Comparison of ENCODE assay signal across 1 cellular context in the genomic region with DNA sequence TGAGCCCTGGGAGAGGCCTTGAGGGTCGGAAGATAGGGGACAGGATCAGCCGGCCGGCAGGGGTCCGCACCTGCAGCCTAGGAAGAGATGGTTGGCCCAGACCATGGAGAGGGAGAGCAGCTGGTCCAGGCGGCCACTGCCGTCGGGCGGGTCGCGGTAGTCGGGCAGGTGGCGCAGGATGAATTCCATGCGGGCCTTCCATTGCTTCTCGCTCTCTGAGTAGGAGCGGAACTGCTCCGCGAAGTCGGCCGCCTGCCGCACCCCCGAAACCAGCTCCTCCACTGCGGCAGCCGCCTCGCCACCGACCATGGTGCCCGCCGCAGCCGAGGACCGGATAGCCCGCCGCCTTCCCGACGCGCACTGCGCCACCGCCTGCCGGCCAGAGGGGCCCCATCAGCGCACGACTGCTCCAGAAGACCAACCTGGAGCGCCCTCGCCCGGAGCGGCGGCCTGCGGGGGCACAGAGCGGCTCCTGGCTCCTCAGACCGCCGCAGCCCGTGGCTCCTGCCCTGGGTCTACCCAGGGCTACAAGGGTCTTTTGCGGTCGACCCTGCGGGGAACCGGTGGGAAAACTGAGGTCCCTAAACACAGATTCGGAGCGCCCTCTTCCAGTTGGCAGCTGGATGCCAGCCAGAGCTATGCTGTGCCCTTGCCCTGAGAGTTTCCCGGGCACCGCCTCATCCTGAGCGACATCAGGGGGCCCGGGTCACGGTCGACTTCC.
TF ChIP-seq lines count a peak whose summit lies in the region.

A gene with protein sequence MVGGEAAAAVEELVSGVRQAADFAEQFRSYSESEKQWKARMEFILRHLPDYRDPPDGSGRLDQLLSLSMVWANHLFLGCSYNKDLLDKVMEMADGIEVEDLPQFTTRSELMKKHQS (minus strand): TSS at position 336 of the 721 bp plus-strand sequence. CDS start 27 bp downstream, at position 309.

TF ChIP-seq in HepG2, 621 proteins besides CTCF, POLR2A, EP300 and RAD21 (continued from another document and continues in another):
- TF ChIP-seq ZNF207 (IDR thresholded peaks at IDR 0.05; ENCODE audit: borderline replicate concordance), result no peak
- 0 out of 2 replicates have a peak, but pooled peaks have one; percentile 11 for TF ChIP-seq ZBTB21 (CRISPR knock-in tag; IDR thresholded peaks at IDR 0.05)
- TF ChIP-seq, protein P1, sequence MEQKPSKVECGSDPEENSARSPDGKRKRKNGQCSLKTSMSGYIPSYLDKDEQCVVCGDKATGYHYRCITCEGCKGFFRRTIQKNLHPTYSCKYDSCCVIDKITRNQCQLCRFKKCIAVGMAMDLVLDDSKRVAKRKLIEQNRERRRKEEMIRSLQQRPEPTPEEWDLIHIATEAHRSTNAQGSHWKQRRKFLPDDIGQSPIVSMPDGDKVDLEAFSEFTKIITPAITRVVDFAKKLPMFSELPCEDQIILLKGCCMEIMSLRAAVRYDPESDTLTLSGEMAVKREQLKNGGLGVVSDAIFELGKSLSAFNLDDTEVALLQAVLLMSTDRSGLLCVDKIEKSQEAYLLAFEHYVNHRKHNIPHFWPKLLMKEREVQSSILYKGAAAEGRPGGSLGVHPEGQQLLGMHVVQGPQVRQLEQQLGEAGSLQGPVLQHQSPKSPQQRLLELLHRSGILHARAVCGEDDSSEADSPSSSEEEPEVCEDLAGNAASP (CRISPR knock-in tag; IDR thresholded peaks at IDR 0.05; ENCODE audit: borderline replicate concordance), result 0 out of 2 replicates have a peak, but pooled peaks have one; percentile 67
- peak; percentile 96 for TF ChIP-seq ZNF776 (CRISPR knock-in tag; IDR thresholded peaks at IDR 0.05)
- TF ChIP-seq CHD4 (IDR thresholded peaks at IDR 0.05; ENCODE audit: borderline replicate concordance, low read length), result no peak
- TF ChIP-seq, protein P2, sequence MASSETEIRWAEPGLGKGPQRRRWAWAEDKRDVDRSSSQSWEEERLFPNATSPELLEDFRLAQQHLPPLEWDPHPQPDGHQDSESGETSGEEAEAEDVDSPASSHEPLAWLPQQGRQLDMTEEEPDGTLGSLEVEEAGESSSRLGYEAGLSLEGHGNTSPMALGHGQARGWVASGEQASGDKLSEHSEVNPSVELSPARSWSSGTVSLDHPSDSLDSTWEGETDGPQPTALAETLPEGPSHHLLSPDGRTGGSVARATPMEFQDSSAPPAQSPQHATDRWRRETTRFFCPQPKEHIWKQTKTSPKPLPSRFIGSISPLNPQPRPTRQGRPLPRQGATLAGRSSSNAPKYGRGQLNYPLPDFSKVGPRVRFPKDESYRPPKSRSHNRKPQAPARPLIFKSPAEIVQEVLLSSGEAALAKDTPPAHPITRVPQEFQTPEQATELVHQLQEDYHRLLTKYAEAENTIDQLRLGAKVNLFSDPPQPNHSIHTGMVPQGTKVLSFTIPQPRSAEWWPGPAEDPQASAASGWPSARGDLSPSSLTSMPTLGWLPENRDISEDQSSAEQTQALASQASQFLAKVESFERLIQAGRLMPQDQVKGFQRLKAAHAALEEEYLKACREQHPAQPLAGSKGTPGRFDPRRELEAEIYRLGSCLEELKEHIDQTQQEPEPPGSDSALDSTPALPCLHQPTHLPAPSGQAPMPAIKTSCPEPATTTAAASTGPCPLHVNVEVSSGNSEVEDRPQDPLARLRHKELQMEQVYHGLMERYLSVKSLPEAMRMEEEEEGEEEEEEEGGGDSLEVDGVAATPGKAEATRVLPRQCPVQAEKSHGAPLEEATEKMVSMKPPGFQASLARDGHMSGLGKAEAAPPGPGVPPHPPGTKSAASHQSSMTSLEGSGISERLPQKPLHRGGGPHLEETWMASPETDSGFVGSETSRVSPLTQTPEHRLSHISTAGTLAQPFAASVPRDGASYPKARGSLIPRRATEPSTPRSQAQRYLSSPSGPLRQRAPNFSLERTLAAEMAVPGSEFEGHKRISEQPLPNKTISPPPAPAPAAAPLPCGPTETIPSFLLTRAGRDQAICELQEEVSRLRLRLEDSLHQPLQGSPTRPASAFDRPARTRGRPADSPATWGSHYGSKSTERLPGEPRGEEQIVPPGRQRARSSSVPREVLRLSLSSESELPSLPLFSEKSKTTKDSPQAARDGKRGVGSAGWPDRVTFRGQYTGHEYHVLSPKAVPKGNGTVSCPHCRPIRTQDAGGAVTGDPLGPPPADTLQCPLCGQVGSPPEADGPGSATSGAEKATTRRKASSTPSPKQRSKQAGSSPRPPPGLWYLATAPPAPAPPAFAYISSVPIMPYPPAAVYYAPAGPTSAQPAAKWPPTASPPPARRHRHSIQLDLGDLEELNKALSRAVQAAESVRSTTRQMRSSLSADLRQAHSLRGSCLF (CRISPR knock-in tag; IDR thresholded peaks at IDR 0.05; ENCODE audit: borderline replicate concordance), result no peak
- TF ChIP-seq RELA (CRISPR knock-in tag; IDR thresholded peaks at IDR 0.05), result no peak
- no peak for TF ChIP-seq TBX3 (IDR thresholded peaks at IDR 0.05; ENCODE audit: borderline replicate concordance)
- no peak for TF ChIP-seq ZKSCAN5 (CRISPR knock-in tag; IDR thresholded peaks at IDR 0.05)
- peak; percentile 92 for TF ChIP-seq ZNF883 (CRISPR knock-in tag; IDR thresholded peaks at IDR 0.05; ENCODE audit: not compliant biosample characterization)
- TF ChIP-seq ZNF777 (CRISPR knock-in tag; IDR thresholded peaks at IDR 0.05), result peak; percentile 97
- no peak for TF ChIP-seq ZNF550 (CRISPR knock-in tag; IDR thresholded peaks at IDR 0.05; ENCODE audit: borderline replicate concordance)
- peak; percentile 97; the same call in 1 of the 2 replicates for TF ChIP-seq REL (CRISPR knock-in tag; conservative IDR thresholded peaks at IDR 0.05)
- peak; percentile 79 for TF ChIP-seq ZNF251 (CRISPR knock-in tag; IDR thresholded peaks at IDR 0.05)
- TF ChIP-seq, protein P3, sequence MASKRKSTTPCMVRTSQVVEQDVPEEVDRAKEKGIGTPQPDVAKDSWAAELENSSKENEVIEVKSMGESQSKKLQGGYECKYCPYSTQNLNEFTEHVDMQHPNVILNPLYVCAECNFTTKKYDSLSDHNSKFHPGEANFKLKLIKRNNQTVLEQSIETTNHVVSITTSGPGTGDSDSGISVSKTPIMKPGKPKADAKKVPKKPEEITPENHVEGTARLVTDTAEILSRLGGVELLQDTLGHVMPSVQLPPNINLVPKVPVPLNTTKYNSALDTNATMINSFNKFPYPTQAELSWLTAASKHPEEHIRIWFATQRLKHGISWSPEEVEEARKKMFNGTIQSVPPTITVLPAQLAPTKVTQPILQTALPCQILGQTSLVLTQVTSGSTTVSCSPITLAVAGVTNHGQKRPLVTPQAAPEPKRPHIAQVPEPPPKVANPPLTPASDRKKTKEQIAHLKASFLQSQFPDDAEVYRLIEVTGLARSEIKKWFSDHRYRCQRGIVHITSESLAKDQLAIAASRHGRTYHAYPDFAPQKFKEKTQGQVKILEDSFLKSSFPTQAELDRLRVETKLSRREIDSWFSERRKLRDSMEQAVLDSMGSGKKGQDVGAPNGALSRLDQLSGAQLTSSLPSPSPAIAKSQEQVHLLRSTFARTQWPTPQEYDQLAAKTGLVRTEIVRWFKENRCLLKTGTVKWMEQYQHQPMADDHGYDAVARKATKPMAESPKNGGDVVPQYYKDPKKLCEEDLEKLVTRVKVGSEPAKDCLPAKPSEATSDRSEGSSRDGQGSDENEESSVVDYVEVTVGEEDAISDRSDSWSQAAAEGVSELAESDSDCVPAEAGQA (IDR thresholded peaks at IDR 0.05; ENCODE audit: low read depth), result peak; percentile 71
- TF ChIP-seq, protein P3 (CRISPR knock-in tag; IDR thresholded peaks at IDR 0.05; ENCODE audit: borderline replicate concordance), result peak; percentile 91; the same call in 1 of the 2 replicates
- TF ChIP-seq, protein P4, sequence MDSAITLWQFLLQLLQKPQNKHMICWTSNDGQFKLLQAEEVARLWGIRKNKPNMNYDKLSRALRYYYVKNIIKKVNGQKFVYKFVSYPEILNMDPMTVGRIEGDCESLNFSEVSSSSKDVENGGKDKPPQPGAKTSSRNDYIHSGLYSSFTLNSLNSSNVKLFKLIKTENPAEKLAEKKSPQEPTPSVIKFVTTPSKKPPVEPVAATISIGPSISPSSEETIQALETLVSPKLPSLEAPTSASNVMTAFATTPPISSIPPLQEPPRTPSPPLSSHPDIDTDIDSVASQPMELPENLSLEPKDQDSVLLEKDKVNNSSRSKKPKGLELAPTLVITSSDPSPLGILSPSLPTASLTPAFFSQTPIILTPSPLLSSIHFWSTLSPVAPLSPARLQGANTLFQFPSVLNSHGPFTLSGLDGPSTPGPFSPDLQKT (CRISPR knock-in tag; IDR thresholded peaks at IDR 0.05; ENCODE audit: borderline replicate concordance), result no peak
- TF ChIP-seq ZC3H4 (CRISPR knock-in tag; IDR thresholded peaks at IDR 0.05; ENCODE audit: borderline replicate concordance), result no peak
- TF ChIP-seq, protein P5, sequence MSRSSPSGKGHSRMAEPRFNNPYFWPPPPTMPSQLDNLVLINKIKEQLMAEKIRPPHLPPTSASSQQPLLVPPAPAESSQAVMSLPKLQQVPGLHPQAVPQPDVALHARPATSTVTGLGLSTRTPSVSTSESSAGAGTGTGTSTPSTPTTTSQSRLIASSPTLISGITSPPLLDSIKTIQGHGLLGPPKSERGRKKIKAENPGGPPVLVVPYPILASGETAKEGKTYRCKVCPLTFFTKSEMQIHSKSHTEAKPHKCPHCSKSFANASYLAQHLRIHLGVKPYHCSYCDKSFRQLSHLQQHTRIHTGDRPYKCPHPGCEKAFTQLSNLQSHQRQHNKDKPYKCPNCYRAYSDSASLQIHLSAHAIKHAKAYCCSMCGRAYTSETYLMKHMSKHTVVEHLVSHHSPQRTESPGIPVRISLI (CRISPR knock-in tag; IDR thresholded peaks at IDR 0.05; ENCODE audit: borderline replicate concordance), result peak; percentile 85
- no peak for TF ChIP-seq ATRX (CRISPR knock-in tag; IDR thresholded peaks at IDR 0.05; ENCODE audit: borderline replicate concordance)
- TF ChIP-seq, protein P6, sequence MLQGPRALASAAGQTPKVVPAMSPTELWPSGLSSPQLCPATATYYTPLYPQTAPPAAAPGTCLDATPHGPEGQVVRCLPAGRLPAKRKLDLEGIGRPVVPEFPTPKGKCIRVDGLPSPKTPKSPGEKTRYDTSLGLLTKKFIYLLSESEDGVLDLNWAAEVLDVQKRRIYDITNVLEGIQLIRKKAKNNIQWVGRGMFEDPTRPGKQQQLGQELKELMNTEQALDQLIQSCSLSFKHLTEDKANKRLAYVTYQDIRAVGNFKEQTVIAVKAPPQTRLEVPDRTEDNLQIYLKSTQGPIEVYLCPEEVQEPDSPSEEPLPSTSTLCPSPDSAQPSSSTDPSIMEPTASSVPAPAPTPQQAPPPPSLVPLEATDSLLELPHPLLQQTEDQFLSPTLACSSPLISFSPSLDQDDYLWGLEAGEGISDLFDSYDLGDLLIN (CRISPR knock-in tag; IDR thresholded peaks at IDR 0.05; ENCODE audit: borderline replicate concordance), result no peak
- TF ChIP-seq, protein P7, sequence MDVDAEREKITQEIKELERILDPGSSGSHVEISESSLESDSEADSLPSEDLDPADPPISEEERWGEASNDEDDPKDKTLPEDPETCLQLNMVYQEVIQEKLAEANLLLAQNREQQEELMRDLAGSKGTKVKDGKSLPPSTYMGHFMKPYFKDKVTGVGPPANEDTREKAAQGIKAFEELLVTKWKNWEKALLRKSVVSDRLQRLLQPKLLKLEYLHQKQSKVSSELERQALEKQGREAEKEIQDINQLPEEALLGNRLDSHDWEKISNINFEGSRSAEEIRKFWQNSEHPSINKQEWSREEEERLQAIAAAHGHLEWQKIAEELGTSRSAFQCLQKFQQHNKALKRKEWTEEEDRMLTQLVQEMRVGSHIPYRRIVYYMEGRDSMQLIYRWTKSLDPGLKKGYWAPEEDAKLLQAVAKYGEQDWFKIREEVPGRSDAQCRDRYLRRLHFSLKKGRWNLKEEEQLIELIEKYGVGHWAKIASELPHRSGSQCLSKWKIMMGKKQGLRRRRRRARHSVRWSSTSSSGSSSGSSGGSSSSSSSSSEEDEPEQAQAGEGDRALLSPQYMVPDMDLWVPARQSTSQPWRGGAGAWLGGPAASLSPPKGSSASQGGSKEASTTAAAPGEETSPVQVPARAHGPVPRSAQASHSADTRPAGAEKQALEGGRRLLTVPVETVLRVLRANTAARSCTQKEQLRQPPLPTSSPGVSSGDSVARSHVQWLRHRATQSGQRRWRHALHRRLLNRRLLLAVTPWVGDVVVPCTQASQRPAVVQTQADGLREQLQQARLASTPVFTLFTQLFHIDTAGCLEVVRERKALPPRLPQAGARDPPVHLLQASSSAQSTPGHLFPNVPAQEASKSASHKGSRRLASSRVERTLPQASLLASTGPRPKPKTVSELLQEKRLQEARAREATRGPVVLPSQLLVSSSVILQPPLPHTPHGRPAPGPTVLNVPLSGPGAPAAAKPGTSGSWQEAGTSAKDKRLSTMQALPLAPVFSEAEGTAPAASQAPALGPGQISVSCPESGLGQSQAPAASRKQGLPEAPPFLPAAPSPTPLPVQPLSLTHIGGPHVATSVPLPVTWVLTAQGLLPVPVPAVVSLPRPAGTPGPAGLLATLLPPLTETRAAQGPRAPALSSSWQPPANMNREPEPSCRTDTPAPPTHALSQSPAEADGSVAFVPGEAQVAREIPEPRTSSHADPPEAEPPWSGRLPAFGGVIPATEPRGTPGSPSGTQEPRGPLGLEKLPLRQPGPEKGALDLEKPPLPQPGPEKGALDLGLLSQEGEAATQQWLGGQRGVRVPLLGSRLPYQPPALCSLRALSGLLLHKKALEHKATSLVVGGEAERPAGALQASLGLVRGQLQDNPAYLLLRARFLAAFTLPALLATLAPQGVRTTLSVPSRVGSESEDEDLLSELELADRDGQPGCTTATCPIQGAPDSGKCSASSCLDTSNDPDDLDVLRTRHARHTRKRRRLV (CRISPR knock-in tag; IDR thresholded peaks at IDR 0.05), result no peak
- peak; percentile 44; the same call in 1 of the 2 replicates for TF ChIP-seq HCFC1 (IDR thresholded peaks at IDR 0.05; ENCODE audit: low read depth, low read length)
